Comparison of ENCODE assay signal across 14 cellular contexts in genomic region chr9:131625848-131626670, GRCh38.
A peak's percentile ranks its signal among the peaks of the same experiment; 100 is the strongest.
DNase-seq lines count a peak whose midpoint lies in the region; ATAC-seq and TF ChIP-seq lines count a peak whose summit lies in the region.
"Had no signal": no experiment of that assay in that cellular context is flagged by ENCODE, and none has a peak within 500 bp of the region (broad histone marks: within the 10 kb centered on the region; RNA-seq: fewer than 3 reads in every experiment).

No MANE protein-coding gene starts in this region.

- H3K36me3 ChIP-seq in stomach, result peaks cover 59 to 86% (median 80%) of the 10 kb centered on the region in 4 donors

- no peak for DNase-seq in activated naive CD4-positive, alpha-beta T cell treated with anti-CD3 and anti-CD28 coated beads, Interleukin-2, amount 10 ng/mL, durations not matched to agents 7 days and 5 days
- no peak for DNase-seq in activated naive CD4-positive, alpha-beta T cell treated with anti-CD3 and anti-CD28 coated beads for 36 hours
- DNase-seq in glutamatergic neuron (peak; percentile 81), stomach (no peak), NCI-H748 treated with DMSO at 0.1 percent for 48 hours (lab: John Stamatoyannopoulos, UW) (no peak), HEK293T (ENCODE audit: extremely low spot score) (no peak)
- DNase-seq: activated effector memory CD4-positive, alpha-beta T cell treated with Interleukin-2 at 50 U/mL for 16 hours; cerebellar nuclear complex; GDM1; RPMI8226 had no signal

- ATAC-seq in GM18873 (IDR thresholded peaks at IDR 0.05; ENCODE audit: low FRiP score, unreplicated experiment), result no peak
- ATAC-seq: mucosa of descending colon, upper lobe of right lung had no signal

- peak overlapping the region in 3 of 5 donors; percentile 37 to 49 (median 46) for H3K27ac ChIP-seq in stomach

- intact Hi-C loops in activated naive CD4-positive, alpha-beta T cell treated with anti-CD3 and anti-CD28 coated beads for 36 hours (cut with micrococcal nuclease), result no loop called here
- intact Hi-C loops in stomach (cut with DNase I; ENCODE audit: low total_unique reads), result no loop called here

- no peak for TF ChIP-seq POLR2A in stomach (IDR thresholded peaks at IDR 0.05)

- H3K4me3 ChIP-seq in stomach, result no peak overlapping the region
- H3K4me3 ChIP-seq: mucosa of descending colon, upper lobe of right lung had no signal

- TF ChIP-seq EP300 in stomach (IDR thresholded peaks at IDR 0.05), result no peak

- no peaks in the 10 kb centered on the region for H3K27me3 Mint-ChIP-seq in activated naive CD4-positive, alpha-beta T cell treated with anti-CD3 and anti-CD28 coated beads, Interleukin-2, amount 10 ng/mL, durations not matched to agents 7 days and 5 days
- H3K27me3 Mint-ChIP-seq in activated naive CD4-positive, alpha-beta T cell treated with anti-CD3 and anti-CD28 coated beads for 36 hours (ENCODE audit: low read depth), result no peaks in the 10 kb centered on the region
- no peaks in the 10 kb centered on the region for H3K27me3 Mint-ChIP-seq in T-helper 1 cell treated with Interleukin-12 subunit alpha and Interleukin-12 subunit beta and Interleukin-4 antibody, amounts not matched to agents 30 μg/mL and 1 μg/mL, for 36 hours (ENCODE audit: low read depth)
- peaks cover 23% of the 10 kb centered on the region for H3K27me3 Mint-ChIP-seq in glutamatergic neuron (ENCODE audit: unreplicated experiment)

- TF ChIP-seq CTCF in glutamatergic neuron (IDR thresholded peaks at IDR 0.05; ENCODE audit: partially characterized antibody, unreplicated experiment) (no peak), stomach (IDR thresholded peaks at IDR 0.05) (no peak)

- H3K9me3 ChIP-seq in stomach, result no peaks in the 10 kb centered on the region
- H3K9me3 ChIP-seq: mucosa of descending colon, upper lobe of right lung had no signal

- no peaks in the 10 kb centered on the region for H3K27me3 ChIP-seq in stomach
- H3K27me3 ChIP-seq: upper lobe of right lung had no signal

- CTCF ChIA-PET in activated naive CD4-positive, alpha-beta T cell treated with anti-CD3 and anti-CD28 coated beads, Interleukin-2, amount 10 ng/mL, durations not matched to agents 7 days and 5 days (lab: Charles Lee), result no interaction called here
- CTCF ChIA-PET in activated naive CD4-positive, alpha-beta T cell treated with anti-CD3 and anti-CD28 coated beads for 36 hours (lab: Charles Lee), result interaction anchor here (1.3 kb wide), 1 partner anchor 35 kb away, joined by 3 read pairs; no protein-coding TSS in a partner anchor
- CTCF ChIA-PET in HEK293T (lab: Yijun Ruan, JAX), result no interaction called here

- peaks cover 0 to 46% (median 5%) of the 10 kb centered on the region in 4 donors for H3K4me1 ChIP-seq in stomach

- H3K4me3 Mint-ChIP-seq in activated naive CD4-positive, alpha-beta T cell treated with anti-CD3 and anti-CD28 coated beads, Interleukin-2, amount 10 ng/mL, durations not matched to agents 7 days and 5 days, result no peak overlapping the region
- H3K4me3 Mint-ChIP-seq in activated naive CD4-positive, alpha-beta T cell treated with anti-CD3 and anti-CD28 coated beads for 36 hours, result no peak overlapping the region
- peak overlapping the region; percentile 38 for H3K4me3 Mint-ChIP-seq in T-helper 1 cell treated with Interleukin-12 subunit alpha and Interleukin-12 subunit beta and Interleukin-4 antibody, amounts not matched to agents 30 μg/mL and 1 μg/mL, for 36 hours
- peak overlapping the region; percentile 84 for H3K4me3 Mint-ChIP-seq in glutamatergic neuron (ENCODE audit: unreplicated experiment)

- peaks cover 31% of the 10 kb centered on the region for H3K4me1 Mint-ChIP-seq in activated naive CD4-positive, alpha-beta T cell treated with anti-CD3 and anti-CD28 coated beads, Interleukin-2, amount 10 ng/mL, durations not matched to agents 7 days and 5 days
- H3K4me1 Mint-ChIP-seq in activated naive CD4-positive, alpha-beta T cell treated with anti-CD3 and anti-CD28 coated beads for 36 hours (ENCODE audit: low read depth), result peaks cover 18% of the 10 kb centered on the region
- H3K4me1 Mint-ChIP-seq in T-helper 1 cell treated with Interleukin-12 subunit alpha and Interleukin-12 subunit beta and Interleukin-4 antibody, amounts not matched to agents 30 μg/mL and 1 μg/mL, for 36 hours (ENCODE audit: low read depth), result peaks cover 45% of the 10 kb centered on the region
- peaks cover 70% of the 10 kb centered on the region for H3K4me1 Mint-ChIP-seq in glutamatergic neuron (ENCODE audit: low read depth, unreplicated experiment)

- H3K9me3 Mint-ChIP-seq in activated naive CD4-positive, alpha-beta T cell treated with anti-CD3 and anti-CD28 coated beads, Interleukin-2, amount 10 ng/mL, durations not matched to agents 7 days and 5 days, result no peaks in the 10 kb centered on the region
- no peaks in the 10 kb centered on the region for H3K9me3 Mint-ChIP-seq in activated naive CD4-positive, alpha-beta T cell treated with anti-CD3 and anti-CD28 coated beads for 36 hours
- H3K9me3 Mint-ChIP-seq in T-helper 1 cell treated with Interleukin-12 subunit alpha and Interleukin-12 subunit beta and Interleukin-4 antibody, amounts not matched to agents 30 μg/mL and 1 μg/mL, for 36 hours, result no peaks in the 10 kb centered on the region
- H3K9me3 Mint-ChIP-seq in glutamatergic neuron (ENCODE audit: unreplicated experiment), result peaks cover 47% of the 10 kb centered on the region

- WGBS in stomach, 5 donors, result 86 to 92% (median 88%) methylated on average over 19 to 28 of the region's 28 CpGs

- peaks cover 57% of the 10 kb centered on the region for H3K36me3 Mint-ChIP-seq in activated naive CD4-positive, alpha-beta T cell treated with anti-CD3 and anti-CD28 coated beads, Interleukin-2, amount 10 ng/mL, durations not matched to agents 7 days and 5 days
- peaks cover 15% of the 10 kb centered on the region for H3K36me3 Mint-ChIP-seq in activated naive CD4-positive, alpha-beta T cell treated with anti-CD3 and anti-CD28 coated beads for 36 hours (ENCODE audit: low read depth)
- peaks cover 53% of the 10 kb centered on the region for H3K36me3 Mint-ChIP-seq in T-helper 1 cell treated with Interleukin-12 subunit alpha and Interleukin-12 subunit beta and Interleukin-4 antibody, amounts not matched to agents 30 μg/mL and 1 μg/mL, for 36 hours (ENCODE audit: low read depth)
- peaks cover 3% of the 10 kb centered on the region for H3K36me3 Mint-ChIP-seq in glutamatergic neuron (ENCODE audit: unreplicated experiment)

- peak overlapping the region; percentile 68 for H3K27ac Mint-ChIP-seq in activated naive CD4-positive, alpha-beta T cell treated with anti-CD3 and anti-CD28 coated beads, Interleukin-2, amount 10 ng/mL, durations not matched to agents 7 days and 5 days
- no peak overlapping the region for H3K27ac Mint-ChIP-seq in activated naive CD4-positive, alpha-beta T cell treated with anti-CD3 and anti-CD28 coated beads for 36 hours
- peak overlapping the region; percentile 88 for H3K27ac Mint-ChIP-seq in T-helper 1 cell treated with Interleukin-12 subunit alpha and Interleukin-12 subunit beta and Interleukin-4 antibody, amounts not matched to agents 30 μg/mL and 1 μg/mL, for 36 hours
- H3K27ac Mint-ChIP-seq in glutamatergic neuron (ENCODE audit: unreplicated experiment), result peak overlapping the region; percentile 100

- POLR2A ChIA-PET in HEK293T (lab: Yijun Ruan, JAX), result no interaction called here

TF ChIP-seq in HEK293T, 16 proteins besides CTCF, POLR2A, EP300 and RAD21:
- TF ChIP-seq FOXA1 (IDR thresholded peaks at IDR 0.05) (no peak), TARDBP (IDR thresholded peaks at IDR 0.05) (no peak), BHLHE40 (IDR thresholded peaks at IDR 0.05; ENCODE audit: borderline replicate concordance) (no peak), SUZ12 (IDR thresholded peaks at IDR 0.05) (no peak), ZNF384 (IDR thresholded peaks at IDR 0.05) (no peak), CTBP1 (IDR thresholded peaks at IDR 0.05; ENCODE audit: borderline replicate concordance) (no peak), ELF4 (IDR thresholded peaks at IDR 0.05) (no peak), PKNOX1 (IDR thresholded peaks at IDR 0.05) (no peak), FOXM1 (IDR thresholded peaks at IDR 0.05; ENCODE audit: borderline replicate concordance) (no peak), NFRKB (IDR thresholded peaks at IDR 0.05) (no peak)

Comparison
In these comparisons a context has a peak if more than half of its experiments do, and no peak if none do; other contexts are left out.
1. H3K4me3 Mint-ChIP-seq: peak in T-helper 1 cell treated with Interleukin-12 subunit alpha and Interleukin-12 subunit beta and Interleukin-4 antibody, amounts not matched to agents 30 μg/mL and 1 μg/mL, for 36 hours (single experiment) and glutamatergic neuron (single experiment); none in activated naive CD4-positive, alpha-beta T cell treated with anti-CD3 and anti-CD28 coated beads, Interleukin-2, amount 10 ng/mL, durations not matched to agents 7 days and 5 days (single experiment) and activated naive CD4-positive, alpha-beta T cell treated with anti-CD3 and anti-CD28 coated beads for 36 hours (single experiment).